In genomic region chr9:113556877-113557593, GRCh38 we compare ENCODE assay signal across 16 cellular contexts.
DNase-seq lines count a peak whose midpoint lies in the region; ATAC-seq, FAIRE-seq and TF ChIP-seq lines count a peak whose summit lies in the region.
"Had no signal": no experiment of that assay in that cellular context is flagged by ENCODE, and none has a peak within 500 bp of the region (broad histone marks: within the 10 kb centered on the region; RNA-seq: fewer than 3 reads in every experiment).

No MANE protein-coding gene starts in this region.

- H3K27ac ChIP-seq in A549 (0 out of 6 replicates have a peak overlapping the region, but pooled peaks of 1 of the 2 experiments have one; percentile 15), coronary artery (peak overlapping the region; percentile 52 to 60)

- H3K9me3 ChIP-seq in A549, result no peaks in the 10 kb centered on the region
- H3K9me3 ChIP-seq: stomach had no signal

- DNase-seq in A549 (ENCODE audit: low read depth in 1 of 2, low spot score in 1 of 2), result peak in 1 of 2 experiments; percentile 27
- peak; percentile 17 for DNase-seq in HT1080 (ENCODE audit: low read depth)
- DNase-seq in coronary artery (ENCODE audit: low spot score), result peak; percentile 35
- peak; percentile 45 for DNase-seq in mesenteric fat pad (ENCODE audit: low spot score)
- no peak for DNase-seq in central memory CD4-positive, alpha-beta T cell
- no peak for DNase-seq in activated CD8-positive, alpha-beta memory T cell treated with anti-CD3 and anti-CD28 coated beads for 24 hours
- DNase-seq in frontal cortex (ENCODE audit: low spot score in 2 of 2), result no peak
- DNase-seq: DND-41; H7; mesendoderm; NCI-H1105 treated with DMSO at 0.1 percent for 48 hours; NCI-H510A; stimulated activated CD4-positive, alpha-beta T cell treated with anti-CD3 and anti-CD28 coated beads, Interleukin-4, amount 100 ng/mL, for 24 hours; stomach had no signal

- H3K4me1 ChIP-seq in A549, result peaks cover 15% of the 10 kb centered on the region

- H3K4me2 ChIP-seq in A549, result no peak overlapping the region

- no peak for TF ChIP-seq POLR2A in A549 (IDR thresholded peaks at IDR 0.05; ENCODE audit: low read length)

- WGBS in A549 (ENCODE audit: missing lambda C conversion rate), result 61% methylated on average over 3 of the region's 3 CpGs

- TF ChIP-seq CTCF in A549 (IDR thresholded peaks at IDR 0.05) (no peak), coronary artery (IDR thresholded peaks at IDR 0.05) (no peak)

- FAIRE-seq in A549 (lab: Jason Lieb, UNC), result no peak
- FAIRE-seq in frontal cortex (lab: Jason Lieb, UNC), result no peak
- FAIRE-seq: endothelial cell of umbilical vein had no signal

- TF ChIP-seq EP300 in A549 (IDR thresholded peaks at IDR 0.05), result no peak

- H3K4me3 ChIP-seq in A549, result no peak overlapping the region
- H3K4me3 ChIP-seq in coronary artery, result no peak overlapping the region
- H3K4me3 ChIP-seq: stomach had no signal

- POLR2A ChIA-PET in A549 (lab: Yijun Ruan, JAX), result no interaction called here

- TF ChIP-seq RAD21 in A549 (conservative IDR thresholded peaks at IDR 0.05 in 1 of 2, IDR thresholded peaks at IDR 0.05 in 1 of 2), result no peak

- CTCF ChIA-PET in A549 (lab: Yijun Ruan, JAX), result interaction anchor here (1.3 to 7.8 kb wide), 2 partner anchors 34 to 72 kb away, joined by 3 to 40 read pairs; no protein-coding TSS in a partner anchor

- ATAC-seq in A549 (no peak), GM18519 (IDR thresholded peaks at IDR 0.05; ENCODE audit: low FRiP score, unreplicated experiment) (no peak)

TF ChIP-seq in A549, 52 proteins besides CTCF, POLR2A, EP300 and RAD21:
- TF ChIP-seq CBX2 (IDR thresholded peaks at IDR 0.05; ENCODE audit: borderline replicate concordance, low read depth), result no peak
- no peak for TF ChIP-seq KDM5A (IDR thresholded peaks at IDR 0.05)
- TF ChIP-seq ZSCAN20 (CRISPR knock-in tag; IDR thresholded peaks at IDR 0.05), result no peak
- TF ChIP-seq HES2 (IDR thresholded peaks at IDR 0.05), result no peak
- no peak for TF ChIP-seq FOSL2 (IDR thresholded peaks at IDR 0.05)
- TF ChIP-seq FOSL2 (CRISPR knock-in tag; IDR thresholded peaks at IDR 0.05), result 0 out of 2 replicates have a peak, but pooled peaks have one; percentile 7
- TF ChIP-seq HEYL (CRISPR knock-in tag; IDR thresholded peaks at IDR 0.05), result no peak
- no peak for TF ChIP-seq ZNF302 (CRISPR knock-in tag; IDR thresholded peaks at IDR 0.05)
- TF ChIP-seq ZFP36 (IDR thresholded peaks at IDR 0.05; ENCODE audit: borderline replicate concordance, partially characterized antibody), result no peak
- TF ChIP-seq MAFK (IDR thresholded peaks at IDR 0.05; ENCODE audit: partially characterized antibody), result peak; percentile 64
TF ChIP-seq in A549: peak in this region for 2.

Comparison
In these comparisons a context has a peak if more than half of its experiments do, and no peak if none do; other contexts are left out.
1. DNase-seq: peak in HT1080 (single experiment), coronary artery (single experiment) and mesenteric fat pad (single experiment); none in central memory CD4-positive, alpha-beta T cell (single experiment), activated CD8-positive, alpha-beta memory T cell treated with anti-CD3 and anti-CD28 coated beads for 24 hours (single experiment) and frontal cortex (0 of 2).